ENCODE assay signal across 27 cellular contexts in genomic region chr1:65263286-65263685, GRCh38.
"Had no signal": no experiment of that assay in that cellular context is flagged by ENCODE, and none has a peak within 500 bp of the region (broad histone marks: within the 10 kb centered on the region; RNA-seq: fewer than 3 reads in every experiment).

No MANE protein-coding gene starts in this region.

- DNase-seq: activated CD4-positive, alpha-beta memory T cell treated with anti-CD3 and anti-CD28 coated beads for 36 hours; activated CD4-positive, alpha-beta T cell treated with anti-CD3 and anti-CD28 coated beads for 48 hours; activated CD8-positive, alpha-beta memory T cell treated with anti-CD3 and anti-CD28 coated beads, Interleukin-2, amount 10 ng/mL, durations not matched to agents 7 days and 5 days; activated CD8-positive, alpha-beta memory T cell treated with anti-CD3 and anti-CD28 coated beads, Interleukin-2, amount 50 U/mL, for 4 hours; activated CD8-positive, alpha-beta T cell treated with anti-CD3 and anti-CD28 coated beads, Interleukin-2, amount 10 ng/mL, durations not matched to agents 7 days and 5 days; activated effector memory CD4-positive, alpha-beta T cell treated with anti-CD3 and anti-CD28 coated beads, Interleukin-2, amount 50 U/mL, for 16 hours; activated naive CD4-positive, alpha-beta T cell treated with anti-CD3 and anti-CD28 coated beads for 36 hours; activated naive CD8-positive, alpha-beta T cell treated with anti-CD3 and anti-CD28 coated beads for 36 hours; activated naive CD8-positive, alpha-beta T cell treated with anti-CD3 and anti-CD28 coated beads, Interleukin-2, amount 50 U/mL, for 24 hours; activated T-cell treated with anti-CD3 and anti-CD28 coated beads, Interleukin-2, amount 50 U/mL, for 1 hour; activated T-cell treated with anti-CD3 and anti-CD28 coated beads, Interleukin-2, amount 50 U/mL, for 48 hours; adrenal gland; amygdala; cortex of kidney; dermis blood vessel endothelial cell; effector CD8-positive, alpha-beta T cell; esophagus squamous epithelium; foreskin melanocyte; head of caudate nucleus; T-helper 2 cell had no signal

- H3K27me3 ChIP-seq: adrenal gland, ascending aorta, breast epithelium, cardiac muscle cell had no signal

- H3K27ac ChIP-seq: adrenal gland, ascending aorta, breast epithelium, cardiac muscle cell, epithelial cell of prostate, esophagus squamous epithelium, gastroesophageal sphincter, VCaP had no signal

- ATAC-seq: activated CD8-positive, alpha-beta memory T cell treated with anti-CD3 and anti-CD28 coated beads, Interleukin-2, amount 10 ng/mL, durations not matched to agents 7 days and 5 days; activated CD8-positive, alpha-beta T cell treated with anti-CD3 and anti-CD28 coated beads, Interleukin-2, amount 10 ng/mL, durations not matched to agents 7 days and 5 days; activated naive CD8-positive, alpha-beta T cell treated with anti-CD3 and anti-CD28 coated beads, Interleukin-2, amount 50 U/mL, for 24 hours; gastroesophageal sphincter; WTC11 had no signal
